26 cellular contexts compared by ENCODE assay signal in genomic region chr9:125949721-125950465, GRCh38.
"Had no signal": no experiment of that assay in that cellular context is flagged by ENCODE, and none has a peak within 500 bp of the region (broad histone marks: within the 10 kb centered on the region; RNA-seq: fewer than 3 reads in every experiment).

No MANE protein-coding gene starts in this region.

- DNase-seq: activated B cell treated with CpG ODN at 0.5 μM for 24 hours; activated CD4-positive, alpha-beta T cell treated with anti-CD3 and anti-CD28 coated beads for 36 hours; activated CD4-positive, alpha-beta T cell treated with anti-CD3 and anti-CD28 coated beads, Interleukin-2, amount 50 U/mL, for 4 hours; activated CD8-positive, alpha-beta memory T cell treated with anti-CD3 and anti-CD28 coated beads, Interleukin-2, amount 50 U/mL, for 48 hours; activated naive CD4-positive, alpha-beta T cell; activated naive CD8-positive, alpha-beta T cell treated with anti-CD3 and anti-CD28 coated beads for 36 hours; activated T-cell treated with anti-CD3 and anti-CD28 coated beads, Interleukin-2, amount 50 U/mL, for 4 hours; effector memory CD8-positive, alpha-beta T cell; esophagus squamous epithelium; heart right ventricle; kidney; lower lobe of right lung; natural killer cell; spleen; stimulated activated CD4-positive, alpha-beta T cell treated with anti-CD3 and anti-CD28 coated beads, Interleukin-4, amount 100 ng/mL, for 4 hours; stimulated activated naive CD8-positive, alpha-beta T cell treated with anti-CD3 and anti-CD28 coated beads, Interleukin-15, Interleukin-2, amounts not matched to agents 100 U/mL and 50 U/mL, for 24 hours; T1000; thyroid gland; upper lobe of right lung had no signal

- H3K27ac ChIP-seq: breast epithelium, esophagus squamous epithelium, heart right ventricle, lower lobe of right lung, spleen, thyroid gland, upper lobe of right lung had no signal

- FAIRE-seq: colon, kidney had no signal

- H3K4me1 Mint-ChIP-seq: activated B cell treated with CpG ODN at 0.5 μM for 24 hours; activated CD4-positive, alpha-beta T cell treated with anti-CD3 and anti-CD28 coated beads for 36 hours; activated naive CD8-positive, alpha-beta T cell treated with anti-CD3 and anti-CD28 coated beads for 36 hours; central memory CD8-positive, alpha-beta T cell; natural killer cell had no signal

- H3K27ac Mint-ChIP-seq: activated B cell treated with CpG ODN at 0.5 μM for 24 hours; activated CD4-positive, alpha-beta T cell treated with anti-CD3 and anti-CD28 coated beads for 36 hours; activated naive CD8-positive, alpha-beta T cell treated with anti-CD3 and anti-CD28 coated beads for 36 hours; activated T-helper 2 cell treated with anti-CD3 and anti-CD28 coated beads, Interferon-gamma antibody, Interleukin-2, Interleukin-4, amounts not matched to agents 10 μg/mL and 5 μg/mL and 100 μg/mL, durations not matched to agents 14 hours and 24 hours and 36 hours; effector memory CD8-positive, alpha-beta T cell; natural killer cell; progenitor cell of endocrine pancreas; T-helper 1 cell treated with Interleukin-12 subunit alpha and Interleukin-12 subunit beta and Interleukin-4 antibody, amounts not matched to agents 30 μg/mL and 1 μg/mL, for 36 hours had no signal

- H3K4me3 ChIP-seq: breast epithelium, esophagus squamous epithelium, heart right ventricle, lower lobe of right lung, spleen, thyroid gland, upper lobe of right lung had no signal

- H3K4me1 ChIP-seq: breast epithelium, heart right ventricle, lower lobe of right lung, spleen, thyroid gland, upper lobe of right lung had no signal

- H3K27me3 ChIP-seq: breast epithelium, esophagus squamous epithelium, heart right ventricle, spleen, thyroid gland, upper lobe of right lung had no signal

- ATAC-seq: activated CD4-positive, alpha-beta T cell treated with anti-CD3 and anti-CD28 coated beads for 36 hours; activated T-cell treated with anti-CD3 and anti-CD28 coated beads, Interleukin-2, amount 50 U/mL, for 4 hours; effector memory CD8-positive, alpha-beta T cell; heart right ventricle; left lobe of liver; lower lobe of right lung; natural killer cell; stimulated activated naive CD8-positive, alpha-beta T cell treated with anti-CD3 and anti-CD28 coated beads, Interleukin-15, Interleukin-2, amounts not matched to agents 100 U/mL and 50 U/mL, for 24 hours; upper lobe of right lung had no signal

- H3K36me3 ChIP-seq: breast epithelium, lower lobe of right lung, thyroid gland, upper lobe of right lung had no signal

- H3K4me3 Mint-ChIP-seq: activated B cell treated with CpG ODN at 0.5 μM for 24 hours; activated CD4-positive, alpha-beta T cell treated with anti-CD3 and anti-CD28 coated beads for 36 hours; activated naive CD8-positive, alpha-beta T cell treated with anti-CD3 and anti-CD28 coated beads for 36 hours; activated T-cell treated with anti-CD3 and anti-CD28 coated beads, Interleukin-2, amount 50 U/mL, for 4 hours; central memory CD8-positive, alpha-beta T cell; effector memory CD8-positive, alpha-beta T cell; natural killer cell; T-helper 1 cell treated with Interleukin-12 subunit alpha and Interleukin-12 subunit beta and Interleukin-4 antibody, amounts not matched to agents 30 μg/mL and 1 μg/mL, for 36 hours had no signal

- H3K9me3 ChIP-seq: lower lobe of right lung, thyroid gland, upper lobe of right lung had no signal

- H3K27me3 Mint-ChIP-seq: activated B cell treated with CpG ODN at 0.5 μM for 24 hours; activated CD4-positive, alpha-beta T cell treated with anti-CD3 and anti-CD28 coated beads for 36 hours; activated naive CD8-positive, alpha-beta T cell treated with anti-CD3 and anti-CD28 coated beads for 36 hours; central memory CD8-positive, alpha-beta T cell; effector memory CD8-positive, alpha-beta T cell; progenitor cell of endocrine pancreas had no signal

- H3K9me3 Mint-ChIP-seq: central memory CD8-positive, alpha-beta T cell; natural killer cell had no signal
